ENCODE assay signal across 16 cellular contexts in genomic region chr7:25215694-25216335, GRCh38. TPM values are rescaled to one million over a fixed set of nuclear protein-coding genes. Genes with fewer than 3 reads are reported as not detected.
DNase-seq lines count a peak whose midpoint lies in the region; ATAC-seq, FAIRE-seq and TF ChIP-seq lines count a peak whose summit lies in the region.
"Had no signal": no experiment of that assay in that cellular context is flagged by ENCODE, and none has a peak within 500 bp of the region (broad histone marks: within the 10 kb centered on the region; RNA-seq: fewer than 3 reads in every experiment).

No MANE protein-coding gene starts in this region.

- TF ChIP-seq POLR2A in HepG2 (IDR thresholded peaks at IDR 0.05; ENCODE audit: insufficient read depth in 1 of 2, low read depth in 2 of 2, low read length in 2 of 2) = no peak
- TF ChIP-seq POLR2A in ovary (IDR thresholded peaks at IDR 0.05) = no peak

- no peaks in the 10 kb centered on the region for H3K4me1 ChIP-seq in HepG2 (ENCODE audit: insufficient read depth, low read length)
- no peaks in the 10 kb centered on the region for H3K4me1 ChIP-seq in ovary (ENCODE audit: insufficient read depth)
- H3K4me1 ChIP-seq in neuronal stem cell (ENCODE audit: control insufficient read depth in 2 of 2, insufficient read depth in 1 of 2, low read depth in 1 of 2, low read length in 2 of 2) = no peaks in the 10 kb centered on the region
- H3K4me1 ChIP-seq: parathyroid adenoma had no signal

- H3K27ac ChIP-seq in HepG2 (ENCODE audit: extremely low read length, insufficient read depth, low read length) (no peak overlapping the region), ovary (no peak overlapping the region), neuronal stem cell (replicated peaks; ENCODE audit: low read length) (no peak overlapping the region)
- H3K27ac ChIP-seq: parathyroid adenoma, thoracic aorta had no signal

- no peak overlapping the region for H2BK120ac ChIP-seq in neuronal stem cell (ENCODE audit: low read depth, low read length)

- H2BK5ac ChIP-seq in neuronal stem cell (ENCODE audit: low read length) = no peak overlapping the region

- H3K18ac ChIP-seq in neuronal stem cell (ENCODE audit: low read length) = no peak overlapping the region

- CTCF ChIA-PET in HepG2 (lab: Yijun Ruan, JAX; ENCODE audit: low intra/inter-chr PET ratio, low total read pairs) = interaction anchor here (1.3 kb wide), 1 partner anchor 36 kb away, joined by 6 read pairs; a partner anchor contains a TSS

- no peaks in the 10 kb centered on the region for H3K79me2 ChIP-seq in HepG2 (ENCODE audit: insufficient read depth, low read length)
- H3K79me2 ChIP-seq: parathyroid adenoma had no signal

- DNase-seq in GM12864 (ENCODE audit: low read depth) = no peak
- peak; percentile 11 for DNase-seq in SW480 (ENCODE audit: low spot score)
- no peak for DNase-seq in HepG2 (ENCODE audit: low spot score)
- no peak for DNase-seq in ovary
- no peak for DNase-seq in neuronal stem cell (ENCODE audit: low spot score)
- no peak for DNase-seq in left ventricle myocardium superior
- DNase-seq: activated CD4-positive, alpha-beta T cell treated with anti-CD3 and anti-CD28 coated beads, Interleukin-2, amount 50 U/mL, for 48 hours; effector CD4-positive, alpha-beta T cell; NCI-H1436; small intestine had no signal

- H3K4me3 ChIP-seq in GM12864 (ENCODE audit: low read depth, low read length) (no peak overlapping the region), HepG2 (replicated peaks in 1 of 3; ENCODE audit: insufficient read depth in 1 of 3, low read depth in 2 of 3, low read length in 3 of 3) (no peak overlapping the region), ovary (no peak overlapping the region), neuronal stem cell (ENCODE audit: low read length in 2 of 2) (no peak overlapping the region)
- H3K4me3 ChIP-seq: thoracic aorta had no signal

- ATAC-seq in HG03354 (IDR thresholded peaks at IDR 0.05; ENCODE audit: poor library complexity, severe bottlenecking, unreplicated experiment) = peak; percentile 52
- peak; percentile 80 for ATAC-seq in HepG2
- no peak for ATAC-seq in left ventricle myocardium superior

- H3K4ac ChIP-seq in neuronal stem cell (ENCODE audit: low read length) = no peak overlapping the region

- no peak for TF ChIP-seq EP300 in HepG2 (IDR thresholded peaks at IDR 0.05; ENCODE audit: low read depth in 2 of 2, low read length in 2 of 2)
- no peak for TF ChIP-seq EP300 in HepG2 (CRISPR knock-in tag; IDR thresholded peaks at IDR 0.05; ENCODE audit: borderline replicate concordance)
- TF ChIP-seq EP300 in ovary (IDR thresholded peaks at IDR 0.05) = no peak

- no peaks in the 10 kb centered on the region for H3K9me3 ChIP-seq in HepG2 (ENCODE audit: low read length)
- no peaks in the 10 kb centered on the region for H3K9me3 ChIP-seq in ovary
- H3K9me3 ChIP-seq in neuronal stem cell (replicated peaks in 1 of 2; ENCODE audit: control insufficient read depth in 2 of 2, insufficient read depth in 1 of 2, low read depth in 1 of 2, low read length in 2 of 2) = no peaks in the 10 kb centered on the region
- H3K9me3 ChIP-seq: thoracic aorta had no signal

- H4K20me1 ChIP-seq in HepG2 (ENCODE audit: insufficient read depth, low read length) = no peaks in the 10 kb centered on the region

- H2AFZ ChIP-seq in HepG2 (ENCODE audit: low read length) (no peak overlapping the region), neuronal stem cell (ENCODE audit: low read length) (no peak overlapping the region)
- H2AFZ ChIP-seq: parathyroid adenoma had no signal

- peak; percentile 17 for TF ChIP-seq CTCF in GM12864 (IDR thresholded peaks at IDR 0.05; ENCODE audit: low read depth, low read length, missing control alignments)
- TF ChIP-seq CTCF in HepG2 (CRISPR knock-in tag; IDR thresholded peaks at IDR 0.05) = no peak
- no peak for TF ChIP-seq CTCF in ovary (IDR thresholded peaks at IDR 0.05)

- intact Hi-C loops in HepG2 (cut with micrococcal nuclease; ENCODE audit: unreplicated experiment) (loop anchor here (1.0 kb wide), 1 partner anchor 36 kb away; a partner anchor contains a TSS), ovary (cut with DNase I) (no loop called here), left ventricle myocardium superior (cut with micrococcal nuclease) (no loop called here)

- H3K36me3 ChIP-seq in HepG2 (replicated peaks in 1 of 2; ENCODE audit: control insufficient read depth in 1 of 2, insufficient read depth in 2 of 2, low read length in 2 of 2) (no peaks in the 10 kb centered on the region), ovary (no peaks in the 10 kb centered on the region), neuronal stem cell (replicated peaks in 1 of 2; ENCODE audit: control insufficient read depth in 2 of 2, insufficient read depth in 2 of 2, low read length in 2 of 2) (no peaks in the 10 kb centered on the region)
- H3K36me3 ChIP-seq: thoracic aorta had no signal

- H3K27me3 ChIP-seq in HepG2 (ENCODE audit: control insufficient read depth in 1 of 2, insufficient read depth in 2 of 2, low read length in 2 of 2) = peaks cover 0 to 9% of the 10 kb centered on the region in 2 experiments; a peak in 2 of 5 replicates
- H3K27me3 ChIP-seq in ovary = no peaks in the 10 kb centered on the region
- H3K27me3 ChIP-seq in neuronal stem cell (ENCODE audit: control insufficient read depth in 3 of 3, insufficient read depth in 3 of 3, low read depth in 1 of 3, low read length in 3 of 3) = peaks cover 0 to 8% (median 0%) of the 10 kb centered on the region in 3 experiments

- no peak overlapping the region for H4K8ac ChIP-seq in neuronal stem cell (ENCODE audit: low read depth, low read length)

- WGBS in HepG2 (ENCODE audit: low lambda C conversion rate) = 45% methylated on average over 8 of the region's 8 CpGs
- 64 to 70% (median 69%) methylated on average over 8 of the region's 8 CpGs for WGBS in ovary, 3 donors
- no CpG with 5 or more reads among the region's 8 CpGs for WGBS in neuronal stem cell (ENCODE audit: extremely low coverage in 2 of 2, insufficient read length in 2 of 2, insufficient replicate concordance in 1 of 2), 2 donors

- no peak overlapping the region for H2BK12ac ChIP-seq in neuronal stem cell (ENCODE audit: low read length)

- H3K79me1 ChIP-seq in neuronal stem cell (ENCODE audit: low read depth, low read length) = no peaks in the 10 kb centered on the region

- no peak overlapping the region for H3K9ac ChIP-seq in HepG2 (ENCODE audit: insufficient read depth, low read depth, low read length)
- H3K9ac ChIP-seq in neuronal stem cell (ENCODE audit: low read depth, low read length, poor library complexity) = no peak overlapping the region
- H3K9ac ChIP-seq: parathyroid adenoma had no signal

- BruUV-seq in HepG2 (replicated peaks; lab: Mats Ljungman, UMichigan) = no TSS peak

- no peak overlapping the region for H2AK5ac ChIP-seq in neuronal stem cell (ENCODE audit: low read depth, low read length)

- H3K14ac ChIP-seq in neuronal stem cell (ENCODE audit: low read length) = no peak overlapping the region

- no peak for TF ChIP-seq RAD21 in HepG2 (CRISPR knock-in tag; IDR thresholded peaks at IDR 0.05)

- in situ Hi-C loops in HepG2 (cut with HindIII; ENCODE audit: extremely low pct_ligation_motif_present, low pct_unique_long_range_greater_than_20kb) = no loop called here

- H3K4me2 ChIP-seq in HepG2 (ENCODE audit: low read depth, low read length) = no peak overlapping the region
- H3K4me2 ChIP-seq in neuronal stem cell (ENCODE audit: insufficient read depth, low read length, poor library complexity, severe bottlenecking) = no peak overlapping the region

- no peak overlapping the region for H4K91ac ChIP-seq in neuronal stem cell (ENCODE audit: low read depth, low read length, poor library complexity)

- no peak for FAIRE-seq in HepG2 (lab: Jason Lieb, UNC)

- POLR2A ChIA-PET in HepG2 (lab: Yijun Ruan, JAX) = no interaction called here

- no peak overlapping the region for H3K23ac ChIP-seq in neuronal stem cell (ENCODE audit: low read depth, low read length, poor library complexity)

- H2BK15ac ChIP-seq in neuronal stem cell (ENCODE audit: low read length) = no peak overlapping the region

TF ChIP-seq in HepG2, 621 proteins besides CTCF, POLR2A, EP300 and RAD21:
- TF ChIP-seq ATF7 (IDR thresholded peaks at IDR 0.05) = no peak
- no peak for TF ChIP-seq ATF7 (CRISPR knock-in tag; IDR thresholded peaks at IDR 0.05)
- no peak for TF ChIP-seq ZNF296 (CRISPR knock-in tag; conservative IDR thresholded peaks at IDR 0.05)
- no peak for TF ChIP-seq ZNF674 (CRISPR knock-in tag; IDR thresholded peaks at IDR 0.05; ENCODE audit: low read depth)
- no peak for TF ChIP-seq HOXA7 (CRISPR knock-in tag; IDR thresholded peaks at IDR 0.05)

RNA-seq across cellular contexts. Expression of gene NPVF, which starts 12.5 kb away (rescaled TPM):
- total RNA-seq in HepG2 (2016; rRNA removed; fragmentation: Illumina TruSeq; extraction: Trizol) = not detected in 2 replicates
- total RNA-seq in HepG2 (2016; cell fraction: cytosol; rRNA removed; fragmentation: Illumina TruSeq; extraction: Trizol; ENCODE audit: low read depth) = not detected in 2 replicates
- total RNA-seq in HepG2 (2016; cell fraction: insoluble cytoplasmic fraction; rRNA removed; fragmentation: Illumina TruSeq; extraction: Trizol) = not detected in 2 replicates
- total RNA-seq in HepG2 (2016; cell fraction: membrane; rRNA removed; fragmentation: Illumina TruSeq; extraction: Trizol) = not detected in 2 replicates
- not detected in 2 replicates for total RNA-seq in HepG2 (2016; cell fraction: nucleus; rRNA removed; fragmentation: Illumina TruSeq; extraction: Trizol)
- not detected in 2 replicates for polyA plus RNA-seq in HepG2 (2011; rRNA removed)
- polyA plus RNA-seq in HepG2 (2011; cell fraction: cytosol; rRNA removed) = not detected in 2 replicates
- polyA plus RNA-seq in HepG2 (2011; cell fraction: nucleus; rRNA removed) = not detected in 2 replicates
- not detected in 2 replicates for polyA plus RNA-seq in HepG2 (2012)
- polyA plus RNA-seq in HepG2 (2016; cell fraction: cytosol; fragmentation: Illumina TruSeq; extraction: Trizol; ENCODE audit: low read depth) = not detected in 2 replicates
- not detected in 2 replicates for polyA plus RNA-seq in HepG2 (2016; cell fraction: insoluble cytoplasmic fraction; fragmentation: Illumina TruSeq; extraction: Trizol; ENCODE audit: low read depth)
- polyA plus RNA-seq in HepG2 (2016; cell fraction: membrane; fragmentation: Illumina TruSeq; extraction: Trizol; ENCODE audit: low read depth) = not detected in 2 replicates
- polyA plus RNA-seq in HepG2 (2016; cell fraction: nucleus; fragmentation: Illumina TruSeq; extraction: Trizol; ENCODE audit: insufficient read depth, low read depth) = not detected in 2 replicates
- polyA minus RNA-seq in HepG2 (2011; rRNA and poly(A)+ RNA removed; ENCODE audit: low replicate concordance) = not detected in 2 replicates
- polyA minus RNA-seq in HepG2 (2011; cell fraction: cytosol; rRNA and poly(A)+ RNA removed) = not detected in 2 replicates
- polyA minus RNA-seq in HepG2 (2011; cell fraction: nucleus; rRNA and poly(A)+ RNA removed) = not detected in 2 replicates
- total RNA-seq in ovary = not detected
- polyA plus RNA-seq in ovary = not detected
- polyA plus RNA-seq in neuronal stem cell (2013, experiment 1 of 2) = not detected
- polyA plus RNA-seq in neuronal stem cell (2013, experiment 2 of 2) = not detected
- total RNA-seq in left ventricle myocardium superior = not detected
- total RNA-seq: LHCN-M2, thoracic aorta had no signal
- polyA plus RNA-seq: adipose tissue, BJ, small intestine had no signal
